ENCODE assay signal across 8 cellular contexts in the genomic region with DNA sequence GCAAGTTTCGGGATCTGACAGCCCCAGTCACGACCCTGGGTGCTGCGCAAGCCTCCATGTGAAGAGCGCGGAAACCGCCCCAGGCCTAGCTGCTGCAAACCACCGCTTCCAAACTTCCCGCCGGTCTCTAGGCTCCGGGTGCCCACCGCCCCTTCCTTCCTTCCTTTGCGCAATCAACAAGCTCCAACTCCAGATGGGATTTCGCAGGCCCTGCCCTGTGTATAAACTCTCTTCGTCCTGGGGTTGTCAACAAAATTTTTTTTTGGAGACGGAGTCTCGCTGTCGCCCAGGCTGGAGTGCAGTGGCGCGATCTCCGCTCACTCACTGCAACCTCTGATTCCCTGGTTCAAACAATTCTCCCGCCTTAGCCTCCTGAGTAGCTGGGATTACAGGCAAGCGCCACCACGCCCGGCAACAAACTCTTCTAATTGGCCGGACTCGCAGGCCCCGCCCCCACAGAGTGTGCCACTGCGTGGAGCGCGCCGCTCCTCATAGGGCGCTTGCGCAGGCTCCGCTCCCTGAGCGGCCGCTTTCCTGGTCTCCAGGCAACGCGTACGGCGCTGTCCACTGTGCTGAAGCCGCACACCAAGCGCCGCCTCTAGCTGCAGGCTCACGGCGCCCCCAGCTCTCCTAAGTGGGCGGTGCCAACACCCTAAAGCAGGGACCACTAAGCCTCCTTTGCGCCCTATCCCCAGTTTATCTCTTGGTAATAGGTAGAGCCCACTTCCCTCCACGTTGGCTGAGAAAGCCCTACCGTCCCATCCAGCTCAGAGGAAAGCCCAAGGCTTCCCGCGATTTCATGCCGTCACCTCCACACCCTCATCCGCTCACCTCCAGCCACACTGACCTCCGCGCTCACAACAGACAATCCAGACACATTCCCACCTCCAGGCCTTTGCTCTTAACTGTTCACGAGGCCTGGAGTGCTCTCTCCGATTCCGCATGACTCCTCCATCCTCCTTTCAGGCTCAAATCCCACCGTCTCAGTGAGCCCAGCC. TPM values are rescaled to one million over a fixed set of nuclear protein-coding genes. Genes with fewer than 3 reads are reported as not detected.
A peak's percentile ranks its signal among the peaks of the same experiment; 100 is the strongest.
DNase-seq lines count a peak whose midpoint lies in the region; ATAC-seq, FAIRE-seq and TF ChIP-seq lines count a peak whose summit lies in the region.

No MANE protein-coding gene starts in this region.

- H3K4me3 Mint-ChIP-seq in T-cell (peak overlapping the region; percentile 72 to 84 (median 75)), type B pancreatic cell (peak overlapping the region; percentile 88)
- H3K4me3 Mint-ChIP-seq in activated naive CD8-positive, alpha-beta T cell treated with anti-CD3 and anti-CD28 coated beads, Interleukin-2, amount 50 U/mL, for 24 hours, result peak overlapping the region; percentile 76

- H3K4me1 Mint-ChIP-seq in T-cell (peaks cover 15 to 21% (median 20%) of the 10 kb centered on the region in 3 donors), type B pancreatic cell (ENCODE audit: unreplicated experiment) (peaks cover 15% of the 10 kb centered on the region)
- H3K4me1 Mint-ChIP-seq in activated naive CD8-positive, alpha-beta T cell treated with anti-CD3 and anti-CD28 coated beads, Interleukin-2, amount 50 U/mL, for 24 hours, result peaks cover 17% of the 10 kb centered on the region

- peak; percentile 97 for DNase-seq in D721Med (ENCODE audit: insufficient read length, low spot score)
- peak; percentile 80 for DNase-seq in HCEC 1CT
- DNase-seq in NCI-H1436 treated with DMSO at 0.1 percent for 48 hours (lab: John Stamatoyannopoulos, UW), result peak; percentile 89
- DNase-seq in T-cell, result peak; percentile 67 to 90 (median 84)
- peak; percentile 90 for DNase-seq in activated naive CD8-positive, alpha-beta T cell treated with anti-CD3 and anti-CD28 coated beads, Interleukin-2, amount 50 U/mL, for 24 hours
- peak; percentile 97 to 99 for DNase-seq in cardiac muscle cell (ENCODE audit: low read depth in 1 of 2, low spot score in 1 of 2)
- DNase-seq in posterior vena cava (ENCODE audit: low spot score), result peak; percentile 98
- DNase-seq in type B pancreatic cell (ENCODE audit: extremely low spot score, unreplicated experiment), result peak; percentile 96

- no peaks in the 10 kb centered on the region for H3K9me3 Mint-ChIP-seq in T-cell
- H3K9me3 Mint-ChIP-seq in activated naive CD8-positive, alpha-beta T cell treated with anti-CD3 and anti-CD28 coated beads, Interleukin-2, amount 50 U/mL, for 24 hours, result no peaks in the 10 kb centered on the region
- no peaks in the 10 kb centered on the region for H3K9me3 Mint-ChIP-seq in type B pancreatic cell

- H3K36me3 ChIP-seq in cardiac muscle cell, result peaks cover 7% of the 10 kb centered on the region

- intact Hi-C loops in posterior vena cava (cut with DNase I), result loop anchor here in 1 of 2 donors (5.0 kb wide), 1 partner anchor 113 kb away; no protein-coding TSS in a partner anchor

- no peaks in the 10 kb centered on the region for H3K9me3 ChIP-seq in cardiac muscle cell (ENCODE audit: low read depth)

- peak; percentile 90 to 97 (median 96) for ATAC-seq in T-cell (replicated peaks in 1 of 4)
- peak; percentile 92 for ATAC-seq in activated naive CD8-positive, alpha-beta T cell treated with anti-CD3 and anti-CD28 coated beads, Interleukin-2, amount 50 U/mL, for 24 hours

- peak overlapping the region; percentile 5 to 56 for H3K27ac Mint-ChIP-seq in T-cell
- H3K27ac Mint-ChIP-seq in activated naive CD8-positive, alpha-beta T cell treated with anti-CD3 and anti-CD28 coated beads, Interleukin-2, amount 50 U/mL, for 24 hours, result no peak overlapping the region
- peak overlapping the region; percentile 89 for H3K27ac Mint-ChIP-seq in type B pancreatic cell

- peak overlapping the region; percentile 19 for H3K4me3 ChIP-seq in cardiac muscle cell

- H3K36me3 Mint-ChIP-seq in T-cell (peaks cover 6% of the 10 kb centered on the region), type B pancreatic cell (peaks cover 14% of the 10 kb centered on the region)
- peaks cover 16% of the 10 kb centered on the region for H3K36me3 Mint-ChIP-seq in activated naive CD8-positive, alpha-beta T cell treated with anti-CD3 and anti-CD28 coated beads, Interleukin-2, amount 50 U/mL, for 24 hours (ENCODE audit: low read depth)

- no peak for FAIRE-seq in D721Med (lab: Jason Lieb, UNC)

- CTCF ChIA-PET in T-cell (lab: Charles Lee), result interaction anchor here in 1 of 2 donors (0.5 to 2.2 kb wide), 3 partner anchors 11 to 106 kb away, joined by 4 to 11 read pairs (median 7); a partner anchor contains a TSS

- H3K27me3 Mint-ChIP-seq in T-cell (peaks cover 0 to 5% of the 10 kb centered on the region in 2 donors), type B pancreatic cell (no peaks in the 10 kb centered on the region)
- peaks cover 14% of the 10 kb centered on the region for H3K27me3 Mint-ChIP-seq in activated naive CD8-positive, alpha-beta T cell treated with anti-CD3 and anti-CD28 coated beads, Interleukin-2, amount 50 U/mL, for 24 hours

- H3K4me1 ChIP-seq in cardiac muscle cell (ENCODE audit: low read depth), result no peaks in the 10 kb centered on the region

- POLR2A ChIA-PET in T-cell (lab: Charles Lee), result no interaction called here

- H3K27me3 ChIP-seq in cardiac muscle cell, result no peaks in the 10 kb centered on the region

- TF ChIP-seq CTCF in D721Med (IDR thresholded peaks at IDR 0.05; ENCODE audit: insufficient read depth, missing control alignments) (no peak), cardiac muscle cell (IDR thresholded peaks at IDR 0.05; ENCODE audit: low read depth, low read length) (no peak), type B pancreatic cell (conservative IDR thresholded peaks at IDR 0.05) (no peak)

- H3K27ac ChIP-seq in cardiac muscle cell, result no peak overlapping the region

RNA-seq across cellular contexts. Expression of a gene that starts 5.5 kb away (rescaled TPM):
- total RNA-seq in T-cell, result 10 to 100 TPM; 47.7 to 68.1 (median 55.1) TPM
- total RNA-seq in cardiac muscle cell, result 30.6 and 35.0 TPM in 2 replicates
- 70.8 and 84.1 TPM in 2 replicates for polyA plus RNA-seq in cardiac muscle cell
- 10 to 100 TPM; 24.9 to 27.6 TPM for total RNA-seq in posterior vena cava
- total RNA-seq in type B pancreatic cell (ENCODE audit: low replicate concordance), result 39.2 and 67.7 TPM in 2 replicates

RNA-seq across cellular contexts. Expression of a gene that starts 22.2 kb away (rescaled TPM):
- total RNA-seq in T-cell (100 to 1,000 TPM; 272 to 329 (median 297) TPM), cardiac muscle cell (122 and 124 TPM in 2 replicates), posterior vena cava (100 to 1,000 TPM in 1 of 2 donors, 10 to 100 TPM in 1; 94.9 to 107 TPM), type B pancreatic cell (ENCODE audit: low replicate concordance) (119 and 123 TPM in 2 replicates)
- polyA plus RNA-seq in cardiac muscle cell, result 132 and 146 TPM in 2 replicates

RNA-seq across cellular contexts. Expression of a gene that starts 41.6 kb away (rescaled TPM):
- total RNA-seq in T-cell (100 to 1,000 TPM; 331 to 490 (median 370) TPM), cardiac muscle cell (180 and 224 TPM in 2 replicates), posterior vena cava (100 to 1,000 TPM; 139 to 154 TPM), type B pancreatic cell (ENCODE audit: low replicate concordance) (297 and 524 TPM in 2 replicates)
- 181 and 191 TPM in 2 replicates for polyA plus RNA-seq in cardiac muscle cell
